8 cellular contexts compared by ENCODE assay signal in the genomic region with DNA sequence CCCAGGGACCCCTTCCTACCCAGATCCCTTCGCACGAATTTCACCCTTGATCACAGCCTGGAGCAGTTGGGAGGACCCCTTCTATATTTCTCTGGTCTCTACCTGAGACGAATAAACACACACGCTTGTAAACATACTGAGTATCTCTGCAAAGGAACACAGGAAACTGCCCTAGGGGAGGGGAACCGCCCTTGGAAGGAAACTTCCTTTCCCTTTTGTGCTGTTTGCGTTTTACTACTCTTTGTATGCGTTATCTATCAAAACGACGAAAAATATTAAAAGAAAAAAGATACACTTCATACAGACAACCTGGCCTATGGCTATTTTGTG. TPM values are rescaled to one million over a fixed set of nuclear protein-coding genes. Genes with fewer than 3 reads are reported as not detected.
A peak's percentile ranks its signal among the peaks of the same experiment; 100 is the strongest.
DNase-seq lines count a peak whose midpoint lies in the region; ATAC-seq and TF ChIP-seq lines count a peak whose summit lies in the region.

No MANE protein-coding gene starts in this region.

- H3K4me1 ChIP-seq in muscle layer of colon (ENCODE audit: insufficient read depth, low read length): peaks cover 28% of the 10 kb centered on the region

- TF ChIP-seq CTCF in NB4 (IDR thresholded peaks at IDR 0.05; ENCODE audit: low read depth, low read length) (no peak), dorsolateral prefrontal cortex (IDR thresholded peaks at IDR 0.05 in 54 of 56, conservative IDR thresholded peaks at IDR 0.05 in 2 of 56; ENCODE audit: low read depth in 1 of 56, partially characterized antibody in 56 of 56) (no peak)

- H3K27ac ChIP-seq in dorsolateral prefrontal cortex: peak overlapping the region in 32 of 59 donors; percentile 20 to 92 (median 82)
- peak overlapping the region; percentile 93 for H3K27ac ChIP-seq in muscle layer of colon (ENCODE audit: low read depth, low read length)

- peak overlapping the region; percentile 50 for H3K9ac ChIP-seq in muscle layer of colon (ENCODE audit: low read length)

- TF ChIP-seq POLR2A in NB4 (IDR thresholded peaks at IDR 0.05; ENCODE audit: extremely low read depth, insufficient read length): no peak

- intact Hi-C loops in dorsolateral prefrontal cortex (cut with DNase I): loop anchor here in 1 of 2 donors (5.0 kb wide), 2 partner anchors 61 to 74 kb away; a partner anchor contains a TSS

- DNase-seq in EH (ENCODE audit: low read depth) (peak; percentile 36), NB4 (ENCODE audit: low read depth) (peak; percentile 30), dorsolateral prefrontal cortex (no peak), ureter (ENCODE audit: low spot score) (no peak), NCI-H510A treated with DMSO at 0.1 percent for 48 hours (lab: John Stamatoyannopoulos, UW) (no peak)
- no peak for DNase-seq in stimulated activated CD8-positive, alpha-beta memory T cell treated with anti-CD3 and anti-CD28 coated beads, Interleukin-4, amount 100 ng/mL, for 48 hours

- H3K27me3 ChIP-seq in dorsolateral prefrontal cortex (no peaks in the 10 kb centered on the region), muscle layer of colon (ENCODE audit: control insufficient read depth in 1 of 2, insufficient read depth in 2 of 2, low read length in 2 of 2) (no peaks in the 10 kb centered on the region)

- H3K4me3 ChIP-seq in NB4 (ENCODE audit: low read depth, low read length) (peak overlapping the region; percentile 94), dorsolateral prefrontal cortex (peak overlapping the region; percentile 66 to 99 (median 92)), muscle layer of colon (ENCODE audit: low read depth in 1 of 2, low read length in 2 of 2) (peak overlapping the region; percentile 76 to 96)

- peaks cover 21% of the 10 kb centered on the region for H3K36me3 ChIP-seq in muscle layer of colon (ENCODE audit: insufficient read depth, low read length)

- ATAC-seq in GM18517 (IDR thresholded peaks at IDR 0.05; ENCODE audit: unreplicated experiment): no peak

- no peaks in the 10 kb centered on the region for H3K9me3 ChIP-seq in muscle layer of colon (ENCODE audit: low read length)

RNA-seq across cellular contexts. Expression of a gene that starts 0.8 kb away (rescaled TPM):
- total RNA-seq in dorsolateral prefrontal cortex: 10 to 100 TPM; 14.6 to 37.1 (median 23.5) TPM
- 40.6 TPM for total RNA-seq in ureter

RNA-seq across cellular contexts. Expression of a gene that starts 4.1 kb away (rescaled TPM):
- total RNA-seq in dorsolateral prefrontal cortex: 1 to 10 TPM in 3 of 120 experiments, under 1 TPM in 36, not detected in 81; 0.13 to 1.3 (median 0.56) TPM
- total RNA-seq in ureter: not detected

Comparison
In these comparisons a context has a peak if more than half of its experiments do, and no peak if none do; other contexts are left out.
1. DNase-seq: peak in EH (single experiment) and NB4 (single experiment); none in dorsolateral prefrontal cortex (0 of 10), ureter (single experiment), NCI-H510A treated with DMSO at 0.1 percent for 48 hours (single experiment) and stimulated activated CD8-positive, alpha-beta memory T cell treated with anti-CD3 and anti-CD28 coated beads, Interleukin-4, amount 100 ng/mL, for 48 hours (single experiment).
2. Peak in every context shown above with its lines, with median percentiles within 50 percentile points of each other: H3K4me3 ChIP-seq.